ENCODE assay signal across 1 cellular context in the genomic region with DNA sequence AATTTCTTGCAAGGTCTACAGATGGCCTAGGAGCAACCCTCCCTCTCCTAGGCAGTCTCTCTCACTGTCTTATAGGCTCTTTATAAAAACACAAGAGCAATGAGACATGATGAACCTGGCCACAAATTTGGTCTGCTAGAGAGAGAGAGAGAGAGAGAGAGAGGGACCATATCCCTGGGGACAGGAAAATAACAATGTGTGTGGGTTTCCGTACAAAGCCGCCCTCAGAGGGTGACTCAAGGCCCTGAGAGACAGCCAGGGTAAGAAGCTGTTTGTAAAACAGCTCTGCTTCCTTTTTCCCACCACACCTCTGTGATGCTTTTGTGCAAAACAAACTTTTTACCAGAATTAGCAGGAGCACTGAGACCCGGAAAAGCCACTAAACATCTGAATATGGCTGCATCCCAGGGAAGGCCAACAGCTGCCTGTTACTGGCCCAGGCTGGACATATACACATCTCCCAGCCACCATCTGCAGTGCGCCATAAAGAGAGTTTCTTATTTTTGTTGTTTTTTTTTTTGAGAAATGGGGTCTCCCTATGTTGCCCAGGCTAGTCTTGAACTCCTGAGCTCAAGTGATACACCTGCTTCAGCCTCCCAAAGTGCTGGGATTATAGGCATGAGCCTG.
TF ChIP-seq lines count a peak whose summit lies in the region.

No MANE protein-coding gene starts in this region.

TF ChIP-seq in GM12878, 131 proteins besides CTCF, POLR2A, EP300 and RAD21 (continues in another document):
- TF ChIP-seq ZZZ3 (IDR thresholded peaks at IDR 0.05; ENCODE audit: control insufficient read depth, insufficient read length, low read depth) (peak; percentile 97), BRCA1 (IDR thresholded peaks at IDR 0.05; ENCODE audit: low read depth, low read length) (no peak), KLF5 (IDR thresholded peaks at IDR 0.05; ENCODE audit: partially characterized antibody) (no peak), SKIL (IDR thresholded peaks at IDR 0.05; ENCODE audit: low read depth, poor library complexity, severe bottlenecking) (no peak), SMAD5 (IDR thresholded peaks at IDR 0.05; ENCODE audit: low read depth) (no peak), ETV6 (conservative IDR thresholded peaks at IDR 0.05 in 1 of 2, IDR thresholded peaks at IDR 0.05 in 1 of 2; ENCODE audit: borderline replicate concordance in 1 of 2, low read depth in 1 of 2) (peak in 1 of 2 experiments; percentile 25; a peak in 1 of 4 replicates), CBX5 (IDR thresholded peaks at IDR 0.05; ENCODE audit: low read depth) (no peak), FOXM1 (IDR thresholded peaks at IDR 0.05; ENCODE audit: low read depth, low read length) (peak; percentile 44; the same call in 1 of the 2 replicates), IKZF2 (IDR thresholded peaks at IDR 0.05) (peak; percentile 35 to 41; a peak in 2 of 4 replicates), EED (IDR thresholded peaks at IDR 0.05; ENCODE audit: low read depth) (0 out of 2 replicates have a peak, but pooled peaks have one; percentile 46), KDM1A (IDR thresholded peaks at IDR 0.05; ENCODE audit: borderline replicate concordance) (no peak), SMARCA5 (IDR thresholded peaks at IDR 0.05) (no peak), SIX5 (IDR thresholded peaks at IDR 0.05; ENCODE audit: low read depth, low read length, severe bottlenecking) (no peak), NBN (IDR thresholded peaks at IDR 0.05) (no peak), STAT1 (conservative IDR thresholded peaks at IDR 0.05) (no peak), STAT3 (IDR thresholded peaks at IDR 0.05; ENCODE audit: low read depth, low read length) (no peak), SIN3A (IDR thresholded peaks at IDR 0.05; ENCODE audit: low read depth, low read length) (no peak), RELB (IDR thresholded peaks at IDR 0.05; ENCODE audit: low read depth) (no peak), ATF3 (IDR thresholded peaks at IDR 0.05; ENCODE audit: borderline replicate concordance, extremely low read depth, low read depth, low read length) (no peak), MEF2A (IDR thresholded peaks at IDR 0.05; ENCODE audit: insufficient read depth, low read depth, low read length) (peak; percentile 45; the same call in 1 of the 2 replicates), DPF2 (IDR thresholded peaks at IDR 0.05) (no peak), ESRRA (IDR thresholded peaks at IDR 0.05; ENCODE audit: low read length) (no peak), NRF1 (conservative IDR thresholded peaks at IDR 0.05; ENCODE audit: low read depth, low read length) (no peak), PAX5 (IDR thresholded peaks at IDR 0.05; ENCODE audit: borderline replicate concordance, low read depth, low read length) (no peak), SP1 (IDR thresholded peaks at IDR 0.05; ENCODE audit: low read depth, low read length) (no peak), CREM (IDR thresholded peaks at IDR 0.05; ENCODE audit: low read depth) (no peak), CHD2 (IDR thresholded peaks at IDR 0.05; ENCODE audit: borderline replicate concordance, low read depth, low read length) (no peak), SREBF2 (IDR thresholded peaks at IDR 0.05; ENCODE audit: low read length) (no peak), BCL11A (IDR thresholded peaks at IDR 0.05; ENCODE audit: low read depth, low read length) (peak; percentile 70; the same call in 1 of the 2 replicates), RUNX3 (IDR thresholded peaks at IDR 0.05; ENCODE audit: low read length) (peak; percentile 92), ZNF274 (IDR thresholded peaks at IDR 0.05; ENCODE audit: insufficient read depth, insufficient read length) (no peak), EGR1 (IDR thresholded peaks at IDR 0.05; ENCODE audit: borderline replicate concordance in 1 of 2, low read depth in 2 of 2, low read length in 2 of 2) (peak in 1 of 2 experiments; percentile 23; a peak in 1 of 3 replicates), IKZF1 (conservative IDR thresholded peaks at IDR 0.05) (0 out of 2 replicates have a peak, but pooled peaks have one; percentile 20), NFXL1 (IDR thresholded peaks at IDR 0.05; ENCODE audit: borderline replicate concordance) (no peak), HDAC6 (IDR thresholded peaks at IDR 0.05; ENCODE audit: unreplicated experiment) (no peak), SPI1 (IDR thresholded peaks at IDR 0.05; ENCODE audit: borderline replicate concordance, insufficient read depth, low read depth, low read length) (no peak)
- TF ChIP-seq, protein P1, sequence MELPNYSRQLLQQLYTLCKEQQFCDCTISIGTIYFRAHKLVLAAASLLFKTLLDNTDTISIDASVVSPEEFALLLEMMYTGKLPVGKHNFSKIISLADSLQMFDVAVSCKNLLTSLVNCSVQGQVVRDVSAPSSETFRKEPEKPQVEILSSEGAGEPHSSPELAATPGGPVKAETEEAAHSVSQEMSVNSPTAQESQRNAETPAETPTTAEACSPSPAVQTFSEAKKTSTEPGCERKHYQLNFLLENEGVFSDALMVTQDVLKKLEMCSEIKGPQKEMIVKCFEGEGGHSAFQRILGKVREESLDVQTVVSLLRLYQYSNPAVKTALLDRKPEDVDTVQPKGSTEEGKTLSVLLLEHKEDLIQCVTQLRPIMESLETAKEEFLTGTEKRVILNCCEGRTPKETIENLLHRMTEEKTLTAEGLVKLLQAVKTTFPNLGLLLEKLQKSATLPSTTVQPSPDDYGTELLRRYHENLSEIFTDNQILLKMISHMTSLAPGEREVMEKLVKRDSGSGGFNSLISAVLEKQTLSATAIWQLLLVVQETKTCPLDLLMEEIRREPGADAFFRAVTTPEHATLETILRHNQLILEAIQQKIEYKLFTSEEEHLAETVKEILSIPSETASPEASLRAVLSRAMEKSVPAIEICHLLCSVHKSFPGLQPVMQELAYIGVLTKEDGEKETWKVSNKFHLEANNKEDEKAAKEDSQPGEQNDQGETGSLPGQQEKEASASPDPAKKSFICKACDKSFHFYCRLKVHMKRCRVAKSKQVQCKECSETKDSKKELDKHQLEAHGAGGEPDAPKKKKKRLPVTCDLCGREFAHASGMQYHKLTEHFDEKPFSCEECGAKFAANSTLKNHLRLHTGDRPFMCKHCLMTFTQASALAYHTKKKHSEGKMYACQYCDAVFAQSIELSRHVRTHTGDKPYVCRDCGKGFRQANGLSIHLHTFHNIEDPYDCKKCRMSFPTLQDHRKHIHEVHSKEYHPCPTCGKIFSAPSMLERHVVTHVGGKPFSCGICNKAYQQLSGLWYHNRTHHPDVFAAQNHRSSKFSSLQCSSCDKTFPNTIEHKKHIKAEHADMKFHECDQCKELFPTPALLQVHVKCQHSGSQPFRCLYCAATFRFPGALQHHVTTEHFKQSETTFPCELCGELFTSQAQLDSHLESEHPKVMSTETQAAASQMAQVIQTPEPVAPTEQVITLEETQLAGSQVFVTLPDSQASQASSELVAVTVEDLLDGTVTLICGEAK (IDR thresholded peaks at IDR 0.05; ENCODE audit: borderline replicate concordance), result no peak
- TF ChIP-seq, protein P2, sequence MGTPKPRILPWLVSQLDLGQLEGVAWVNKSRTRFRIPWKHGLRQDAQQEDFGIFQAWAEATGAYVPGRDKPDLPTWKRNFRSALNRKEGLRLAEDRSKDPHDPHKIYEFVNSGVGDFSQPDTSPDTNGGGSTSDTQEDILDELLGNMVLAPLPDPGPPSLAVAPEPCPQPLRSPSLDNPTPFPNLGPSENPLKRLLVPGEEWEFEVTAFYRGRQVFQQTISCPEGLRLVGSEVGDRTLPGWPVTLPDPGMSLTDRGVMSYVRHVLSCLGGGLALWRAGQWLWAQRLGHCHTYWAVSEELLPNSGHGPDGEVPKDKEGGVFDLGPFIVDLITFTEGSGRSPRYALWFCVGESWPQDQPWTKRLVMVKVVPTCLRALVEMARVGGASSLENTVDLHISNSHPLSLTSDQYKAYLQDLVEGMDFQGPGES (IDR thresholded peaks at IDR 0.05), result no peak
- TF ChIP-seq, protein P3, sequence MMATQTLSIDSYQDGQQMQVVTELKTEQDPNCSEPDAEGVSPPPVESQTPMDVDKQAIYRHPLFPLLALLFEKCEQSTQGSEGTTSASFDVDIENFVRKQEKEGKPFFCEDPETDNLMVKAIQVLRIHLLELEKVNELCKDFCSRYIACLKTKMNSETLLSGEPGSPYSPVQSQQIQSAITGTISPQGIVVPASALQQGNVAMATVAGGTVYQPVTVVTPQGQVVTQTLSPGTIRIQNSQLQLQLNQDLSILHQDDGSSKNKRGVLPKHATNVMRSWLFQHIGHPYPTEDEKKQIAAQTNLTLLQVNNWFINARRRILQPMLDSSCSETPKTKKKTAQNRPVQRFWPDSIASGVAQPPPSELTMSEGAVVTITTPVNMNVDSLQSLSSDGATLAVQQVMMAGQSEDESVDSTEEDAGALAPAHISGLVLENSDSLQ (IDR thresholded peaks at IDR 0.05), result no peak; the same call in 1 of the 2 replicates
- TF ChIP-seq, protein P4, sequence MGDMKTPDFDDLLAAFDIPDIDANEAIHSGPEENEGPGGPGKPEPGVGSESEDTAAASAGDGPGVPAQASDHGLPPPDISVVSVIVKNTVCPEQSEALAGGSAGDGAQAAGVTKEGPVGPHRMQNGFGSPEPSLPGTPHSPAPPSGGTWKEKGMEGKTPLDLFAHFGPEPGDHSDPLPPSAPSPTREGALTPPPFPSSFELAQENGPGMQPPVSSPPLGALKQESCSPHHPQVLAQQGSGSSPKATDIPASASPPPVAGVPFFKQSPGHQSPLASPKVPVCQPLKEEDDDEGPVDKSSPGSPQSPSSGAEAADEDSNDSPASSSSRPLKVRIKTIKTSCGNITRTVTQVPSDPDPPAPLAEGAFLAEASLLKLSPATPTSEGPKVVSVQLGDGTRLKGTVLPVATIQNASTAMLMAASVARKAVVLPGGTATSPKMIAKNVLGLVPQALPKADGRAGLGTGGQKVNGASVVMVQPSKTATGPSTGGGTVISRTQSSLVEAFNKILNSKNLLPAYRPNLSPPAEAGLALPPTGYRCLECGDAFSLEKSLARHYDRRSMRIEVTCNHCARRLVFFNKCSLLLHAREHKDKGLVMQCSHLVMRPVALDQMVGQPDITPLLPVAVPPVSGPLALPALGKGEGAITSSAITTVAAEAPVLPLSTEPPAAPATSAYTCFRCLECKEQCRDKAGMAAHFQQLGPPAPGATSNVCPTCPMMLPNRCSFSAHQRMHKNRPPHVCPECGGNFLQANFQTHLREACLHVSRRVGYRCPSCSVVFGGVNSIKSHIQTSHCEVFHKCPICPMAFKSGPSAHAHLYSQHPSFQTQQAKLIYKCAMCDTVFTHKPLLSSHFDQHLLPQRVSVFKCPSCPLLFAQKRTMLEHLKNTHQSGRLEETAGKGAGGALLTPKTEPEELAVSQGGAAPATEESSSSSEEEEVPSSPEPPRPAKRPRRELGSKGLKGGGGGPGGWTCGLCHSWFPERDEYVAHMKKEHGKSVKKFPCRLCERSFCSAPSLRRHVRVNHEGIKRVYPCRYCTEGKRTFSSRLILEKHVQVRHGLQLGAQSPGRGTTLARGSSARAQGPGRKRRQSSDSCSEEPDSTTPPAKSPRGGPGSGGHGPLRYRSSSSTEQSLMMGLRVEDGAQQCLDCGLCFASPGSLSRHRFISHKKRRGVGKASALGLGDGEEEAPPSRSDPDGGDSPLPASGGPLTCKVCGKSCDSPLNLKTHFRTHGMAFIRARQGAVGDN (IDR thresholded peaks at IDR 0.05), result no peak
- TF ChIP-seq, protein P5, sequence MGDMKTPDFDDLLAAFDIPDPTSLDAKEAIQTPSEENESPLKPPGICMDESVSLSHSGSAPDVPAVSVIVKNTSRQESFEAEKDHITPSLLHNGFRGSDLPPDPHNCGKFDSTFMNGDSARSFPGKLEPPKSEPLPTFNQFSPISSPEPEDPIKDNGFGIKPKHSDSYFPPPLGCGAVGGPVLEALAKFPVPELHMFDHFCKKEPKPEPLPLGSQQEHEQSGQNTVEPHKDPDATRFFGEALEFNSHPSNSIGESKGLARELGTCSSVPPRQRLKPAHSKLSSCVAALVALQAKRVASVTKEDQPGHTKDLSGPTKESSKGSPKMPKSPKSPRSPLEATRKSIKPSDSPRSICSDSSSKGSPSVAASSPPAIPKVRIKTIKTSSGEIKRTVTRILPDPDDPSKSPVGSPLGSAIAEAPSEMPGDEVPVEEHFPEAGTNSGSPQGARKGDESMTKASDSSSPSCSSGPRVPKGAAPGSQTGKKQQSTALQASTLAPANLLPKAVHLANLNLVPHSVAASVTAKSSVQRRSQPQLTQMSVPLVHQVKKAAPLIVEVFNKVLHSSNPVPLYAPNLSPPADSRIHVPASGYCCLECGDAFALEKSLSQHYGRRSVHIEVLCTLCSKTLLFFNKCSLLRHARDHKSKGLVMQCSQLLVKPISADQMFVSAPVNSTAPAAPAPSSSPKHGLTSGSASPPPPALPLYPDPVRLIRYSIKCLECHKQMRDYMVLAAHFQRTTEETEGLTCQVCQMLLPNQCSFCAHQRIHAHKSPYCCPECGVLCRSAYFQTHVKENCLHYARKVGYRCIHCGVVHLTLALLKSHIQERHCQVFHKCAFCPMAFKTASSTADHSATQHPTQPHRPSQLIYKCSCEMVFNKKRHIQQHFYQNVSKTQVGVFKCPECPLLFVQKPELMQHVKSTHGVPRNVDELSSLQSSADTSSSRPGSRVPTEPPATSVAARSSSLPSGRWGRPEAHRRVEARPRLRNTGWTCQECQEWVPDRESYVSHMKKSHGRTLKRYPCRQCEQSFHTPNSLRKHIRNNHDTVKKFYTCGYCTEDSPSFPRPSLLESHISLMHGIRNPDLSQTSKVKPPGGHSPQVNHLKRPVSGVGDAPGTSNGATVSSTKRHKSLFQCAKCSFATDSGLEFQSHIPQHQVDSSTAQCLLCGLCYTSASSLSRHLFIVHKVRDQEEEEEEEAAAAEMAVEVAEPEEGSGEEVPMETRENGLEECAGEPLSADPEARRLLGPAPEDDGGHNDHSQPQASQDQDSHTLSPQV (IDR thresholded peaks at IDR 0.05), result no peak
